ENCODE assay signal across 16 cellular contexts in the genomic region with DNA sequence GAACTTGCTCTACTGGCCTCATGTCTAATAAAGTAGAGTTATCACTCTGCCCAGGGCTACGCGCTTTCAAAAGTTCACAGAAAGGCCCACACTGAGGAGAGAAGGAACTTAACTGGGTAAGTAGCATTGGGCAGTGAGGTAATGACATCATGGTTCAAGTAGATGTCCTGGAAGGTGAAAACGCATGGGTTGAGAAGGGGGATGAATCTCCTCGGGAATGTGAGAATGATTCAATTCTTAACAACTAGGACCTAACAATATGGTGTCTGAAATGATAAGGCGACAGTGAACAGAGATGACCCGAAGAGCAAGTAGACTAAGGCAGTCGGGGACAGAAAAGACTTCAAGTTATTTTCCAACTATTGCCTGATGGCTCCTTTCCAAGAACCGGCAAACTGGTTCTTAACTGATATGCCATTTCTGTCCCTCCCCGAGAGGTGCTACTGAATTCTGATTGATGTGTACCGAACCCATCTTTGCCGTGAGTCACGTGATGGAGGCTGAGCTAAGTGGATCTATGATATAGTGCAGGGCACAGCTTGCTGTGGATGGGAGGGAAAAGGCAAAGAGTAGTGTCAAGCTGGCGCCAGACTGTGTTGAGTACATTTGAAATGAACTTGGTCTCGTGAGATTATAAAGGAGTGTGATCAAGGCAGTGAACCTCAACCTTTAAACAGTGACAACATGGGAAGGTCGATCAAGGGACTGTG. TPM values are rescaled to one million over a fixed set of nuclear protein-coding genes. Genes with fewer than 3 reads are reported as not detected.
A peak's percentile ranks its signal among the peaks of the same experiment; 100 is the strongest.
DNase-seq lines count a peak whose midpoint lies in the region; ATAC-seq, FAIRE-seq and TF ChIP-seq lines count a peak whose summit lies in the region.
"Had no signal": no experiment of that assay in that cellular context is flagged by ENCODE, and none has a peak within 500 bp of the region (broad histone marks: within the 10 kb centered on the region; RNA-seq: fewer than 3 reads in every experiment).

No MANE protein-coding gene starts in this region.

- H3K23ac ChIP-seq in H1 (ENCODE audit: insufficient read length), result no peak overlapping the region

- H3K4me1 ChIP-seq in H1 (replicated peaks in 1 of 4; ENCODE audit: control insufficient read depth in 3 of 4, insufficient read depth in 4 of 4, low read length in 3 of 4) (peaks cover 0 to 18% (median 3%) of the 10 kb centered on the region in 4 experiments; a peak in 6 of 7 replicates), pancreas (no peaks in the 10 kb centered on the region)
- H3K4me1 ChIP-seq: BLaER1 treated with 17β-estradiol and CSF1 and Interleukin-3, amounts not matched to agents 10 nM and 100 nM had no signal

- no peak for TF ChIP-seq EP300 in H1 (IDR thresholded peaks at IDR 0.05; ENCODE audit: borderline replicate concordance in 1 of 2, low read depth in 2 of 2, low read length in 2 of 2)

- TF ChIP-seq CTCF in H1 (IDR thresholded peaks at IDR 0.05; ENCODE audit: control extremely low read depth in 1 of 3, insufficient read depth in 1 of 3, low read depth in 1 of 3, low read length in 3 of 3), result no peak
- no peak for TF ChIP-seq CTCF in type B pancreatic cell (conservative IDR thresholded peaks at IDR 0.05)
- no peak for TF ChIP-seq CTCF in pancreas (IDR thresholded peaks at IDR 0.05)
- TF ChIP-seq CTCF in WTC11 (IDR thresholded peaks at IDR 0.05), result no peak

- no peak overlapping the region for H2BK12ac ChIP-seq in H1 (ENCODE audit: low read depth, low read length)

- H3K4me2 ChIP-seq in H1 (ENCODE audit: insufficient read depth in 1 of 2, low read depth in 2 of 2, low read length in 2 of 2), result no peak overlapping the region
- H3K4me2 ChIP-seq: BLaER1 treated with 17β-estradiol and CSF1 and Interleukin-3, amounts not matched to agents 10 nM and 100 nM had no signal

- H3K9me3 ChIP-seq in H1 (ENCODE audit: insufficient read depth in 2 of 2, low read depth in 1 of 2, low read length in 1 of 2), result no peaks in the 10 kb centered on the region
- no peaks in the 10 kb centered on the region for H3K9me3 ChIP-seq in pancreas
- H3K9me3 ChIP-seq: BLaER1 treated with 17β-estradiol and CSF1 and Interleukin-3, amounts not matched to agents 10 nM and 100 nM had no signal

- no peak overlapping the region for H2BK15ac ChIP-seq in H1 (ENCODE audit: low read length)

- ATAC-seq in pancreas, result no peak
- no peak for ATAC-seq in WTC11
- no peak for ATAC-seq in GM18519 (IDR thresholded peaks at IDR 0.05; ENCODE audit: low FRiP score, unreplicated experiment)

- no peak overlapping the region for H2BK5ac ChIP-seq in H1 (ENCODE audit: low read depth, low read length)

- H3K9me3 Mint-ChIP-seq in type B pancreatic cell (no peaks in the 10 kb centered on the region), WTC11 (no peaks in the 10 kb centered on the region)
- H3K9me3 Mint-ChIP-seq: CD4-positive, CD25-positive, alpha-beta regulatory T cell had no signal

- H4K20me1 ChIP-seq in H1 (replicated peaks in 1 of 2; ENCODE audit: control insufficient read depth in 1 of 2, insufficient read depth in 2 of 2, low read length in 2 of 2), result no peaks in the 10 kb centered on the region
- H4K20me1 ChIP-seq: BLaER1 treated with 17β-estradiol and CSF1 and Interleukin-3, amounts not matched to agents 10 nM and 100 nM had no signal

- no peak overlapping the region for H2AK5ac ChIP-seq in H1 (ENCODE audit: low read depth, low read length)

- H3K18ac ChIP-seq in H1 (ENCODE audit: extremely low read depth, low read length), result no peak overlapping the region

- no peak overlapping the region for H3K14ac ChIP-seq in H1 (ENCODE audit: insufficient read length)

- H3K4ac ChIP-seq in H1 (replicated peaks; ENCODE audit: insufficient read length, low read depth, low read length), result no peak overlapping the region

- H3K56ac ChIP-seq in H1 (replicated peaks; ENCODE audit: insufficient read length, low read depth, low read length), result no peak overlapping the region

- H3K4me3 Mint-ChIP-seq in type B pancreatic cell (no peak overlapping the region), WTC11 (no peak overlapping the region)
- H3K4me3 Mint-ChIP-seq: CD4-positive, CD25-positive, alpha-beta regulatory T cell had no signal

- 92% methylated on average over 15 of the region's 15 CpGs; no CpG with 5 or more reads in 1 of the 2 experiments for whole genome bisulfite sequencing in H1 (ENCODE audit: extremely low coverage in 1 of 2, insufficient coverage in 1 of 2, insufficient read length in 1 of 2, insufficient replicate concordance in 2 of 2, low coverage in 1 of 2, low lambda C conversion rate in 2 of 2, missing lambda C conversion rate in 1 of 2), 2 experiments
- whole genome bisulfite sequencing in pancreas, 2 donors, result 71 to 75% methylated on average over 15 of the region's 15 CpGs

- no peak for TF ChIP-seq RAD21 in H1 (IDR thresholded peaks at IDR 0.05 in 1 of 2, conservative IDR thresholded peaks at IDR 0.05 in 1 of 2; ENCODE audit: low read depth in 2 of 2, low read length in 2 of 2)

- H3K27ac ChIP-seq in H1 (ENCODE audit: low read depth, low read length) (no peak overlapping the region), pancreas (no peak overlapping the region)
- H3K27ac ChIP-seq: BLaER1 treated with 17β-estradiol and CSF1 and Interleukin-3, amounts not matched to agents 10 nM and 100 nM had no signal

- H3K27ac Mint-ChIP-seq in type B pancreatic cell, result no peak overlapping the region
- H3K27ac Mint-ChIP-seq in WTC11, result no peak overlapping the region
- H3K27ac Mint-ChIP-seq: CD4-positive, CD25-positive, alpha-beta regulatory T cell had no signal

- no peak overlapping the region for H3K4me3 ChIP-seq in H1 (ENCODE audit: extremely low read depth in 1 of 4, insufficient read depth in 2 of 4, low read depth in 3 of 4, low read length in 4 of 4)
- no peak overlapping the region for H3K4me3 ChIP-seq in pancreas
- H3K4me3 ChIP-seq: BLaER1 treated with 17β-estradiol and CSF1 and Interleukin-3, amounts not matched to agents 10 nM and 100 nM had no signal

- no peak for TF ChIP-seq POLR2A in H1 (IDR thresholded peaks at IDR 0.05; ENCODE audit: control extremely low read depth in 1 of 2, low read depth in 2 of 2, low read length in 2 of 2)

- CTCF ChIA-PET in H1 (lab: Charles Lee; ENCODE audit: partially characterized antibody), result interaction anchor here (0.7 to 1.2 kb wide), 3 partner anchors 11 to 201 kb away, joined by 3 read pairs; no protein-coding TSS in a partner anchor
- CTCF ChIA-PET in WTC11 (lab: Charles Lee), result no interaction called here

- DNase-seq in activated CD8-positive, alpha-beta memory T cell treated with anti-CD3 and anti-CD28 coated beads for 24 hours, result peak; percentile 13
- no peak for DNase-seq in activated CD8-positive, alpha-beta memory T cell treated with anti-CD3 and anti-CD28 coated beads, Interleukin-2, amount 50 U/mL, for 48 hours
- no peak for DNase-seq in HTR-8/SVneo (ENCODE audit: insufficient read length, low spot score)
- no peak for DNase-seq in H1 (ENCODE audit: low read depth in 1 of 2, low spot score in 2 of 2)
- peak; percentile 34 for DNase-seq in type B pancreatic cell (ENCODE audit: extremely low spot score, unreplicated experiment)
- DNase-seq in pancreas, result no peak
- DNase-seq in WTC11 (ENCODE audit: low spot score), result no peak
- DNase-seq: 8988T; AML-193; CD4-positive, CD25-positive, alpha-beta regulatory T cell; DMS53; GF-D8; GOT3; HCEC 1CT had no signal

- no peaks in the 10 kb centered on the region for H3K36me3 ChIP-seq in H1 (ENCODE audit: control insufficient read depth in 2 of 4, insufficient read depth in 4 of 4, low read length in 3 of 4)
- H3K36me3 ChIP-seq in pancreas, result no peaks in the 10 kb centered on the region
- H3K36me3 ChIP-seq: BLaER1 treated with 17β-estradiol and CSF1 and Interleukin-3, amounts not matched to agents 10 nM and 100 nM had no signal

- POLR2A ChIA-PET in H1 (lab: Charles Lee; ENCODE audit: partially characterized antibody), result no interaction called here
- POLR2A ChIA-PET in WTC11 (lab: Charles Lee), result no interaction called here

- no peaks in the 10 kb centered on the region for H3K79me1 ChIP-seq in H1 (ENCODE audit: low read depth, low read length)

- peak; percentile 86 for FAIRE-seq in HTR-8/SVneo (lab: Jason Lieb, UNC)
- FAIRE-seq in H1 (lab: Jason Lieb, UNC), result no peak
- FAIRE-seq in pancreas (lab: Jason Lieb, UNC), result no peak

- H4K5ac ChIP-seq in H1 (ENCODE audit: insufficient read length, low read depth, low read length), result no peak overlapping the region

- no peaks in the 10 kb centered on the region for H3K23me2 ChIP-seq in H1 (ENCODE audit: low read depth, low read length)

- H3K4me1 Mint-ChIP-seq in type B pancreatic cell (ENCODE audit: unreplicated experiment) (peaks cover 16% of the 10 kb centered on the region), WTC11 (peaks cover 34% of the 10 kb centered on the region)
- H3K4me1 Mint-ChIP-seq: CD4-positive, CD25-positive, alpha-beta regulatory T cell had no signal

- H3K79me2 ChIP-seq in H1 (ENCODE audit: control insufficient read depth in 1 of 2, insufficient read depth in 2 of 2, low read length in 2 of 2), result no peaks in the 10 kb centered on the region

- H3K36me3 Mint-ChIP-seq in type B pancreatic cell (no peaks in the 10 kb centered on the region), WTC11 (no peaks in the 10 kb centered on the region)
- H3K36me3 Mint-ChIP-seq: CD4-positive, CD25-positive, alpha-beta regulatory T cell had no signal

- no peaks in the 10 kb centered on the region for H3K27me3 ChIP-seq in H1 (replicated peaks in 1 of 4; ENCODE audit: control insufficient read depth in 3 of 4, extremely low read depth in 1 of 4, insufficient read depth in 3 of 4, low read length in 3 of 4)
- no peaks in the 10 kb centered on the region for H3K27me3 ChIP-seq in pancreas
- H3K27me3 ChIP-seq: BLaER1 treated with 17β-estradiol and CSF1 and Interleukin-3, amounts not matched to agents 10 nM and 100 nM had no signal

- H4K8ac ChIP-seq in H1 (ENCODE audit: extremely low read depth, insufficient read depth, low read length), result no peak overlapping the region

- no peak overlapping the region for H2BK120ac ChIP-seq in H1 (replicated peaks; ENCODE audit: low read depth, low read length)

- H2BK20ac ChIP-seq in H1 (ENCODE audit: low read length), result no peak overlapping the region

- H4K91ac ChIP-seq in H1 (replicated peaks; ENCODE audit: insufficient read length, low read length), result no peak overlapping the region

- H3K27me3 Mint-ChIP-seq in type B pancreatic cell (peaks cover 27% of the 10 kb centered on the region), WTC11 (ENCODE audit: low read depth) (peaks cover 3% of the 10 kb centered on the region; the same call in 1 of the 2 replicates)

- no peak overlapping the region for H3K9ac ChIP-seq in H1 (replicated peaks in 1 of 4; ENCODE audit: extremely low read depth in 1 of 4, low read depth in 3 of 4, low read length in 3 of 4)
- H3K9ac ChIP-seq: BLaER1 treated with 17β-estradiol and CSF1 and Interleukin-3, amounts not matched to agents 10 nM and 100 nM had no signal

- H2AFZ ChIP-seq in H1 (ENCODE audit: low read length), result peak overlapping the region; percentile 38; the same call in 1 of the 2 replicates

- intact Hi-C loops in pancreas (cut with DNase I), result no loop called here

RNA-seq across cellular contexts. Expression of a gene that starts 44.1 kb away (rescaled TPM):
- 0.48 and 1.1 TPM in 2 replicates for total RNA-seq in H1 (2021; fragmentation: NEBNext Ultra II Directional; extraction: Animal tissue kit (Norgen Biotek cat#: 25700))
- 0.73 and 1.3 TPM in 2 replicates for polyA plus RNA-seq in H1 (2011; rRNA removed)
- polyA plus RNA-seq in H1 (2011; cell fraction: cytosol; rRNA removed), result 0.31 TPM
- polyA plus RNA-seq in H1 (2011; cell fraction: nucleus; rRNA removed), result 0.78 TPM
- polyA plus RNA-seq in H1 (2012, experiment 1 of 2), result 0.59 to 1.1 TPM (median 0.63 TPM) in 4 replicates
- 0.81 TPM for polyA plus RNA-seq in H1 (2012, experiment 2 of 2)
- polyA plus RNA-seq in H1 (2013, experiment 1 of 2), result 0.41 TPM
- 0.53 TPM for polyA plus RNA-seq in H1 (2013, experiment 2 of 2)
- 0.32 TPM in 2 replicates for polyA minus RNA-seq in H1 (2011; rRNA and poly(A)+ RNA removed)
- polyA minus RNA-seq in H1 (2011; cell fraction: cytosol; rRNA and poly(A)+ RNA removed), result not detected
- 0.80 TPM for polyA minus RNA-seq in H1 (2011; cell fraction: nucleus; rRNA and poly(A)+ RNA removed)
- total RNA-seq in type B pancreatic cell (ENCODE audit: low replicate concordance), result not detected in 2 replicates
- under 1 TPM in 3 of 6 donors, not detected in 3; 0.20 to 0.41 (median 0.23) TPM for total RNA-seq in pancreas
- under 1 TPM; 0.42 to 0.77 TPM for polyA plus RNA-seq in pancreas
- 0.48 to 1.0 TPM (median 0.73 TPM) in 3 replicates for total RNA-seq in WTC11 (2021)
- total RNA-seq: CD4-positive, CD25-positive, alpha-beta regulatory T cell had no signal

Comparison
In these comparisons a context has a peak if more than half of its experiments do, and no peak if none do; other contexts are left out.
1. DNase-seq: peak in activated CD8-positive, alpha-beta memory T cell treated with anti-CD3 and anti-CD28 coated beads for 24 hours (single experiment) and type B pancreatic cell (single experiment); none in activated CD8-positive, alpha-beta memory T cell treated with anti-CD3 and anti-CD28 coated beads, Interleukin-2, amount 50 U/mL, for 48 hours (single experiment), HTR-8/SVneo (single experiment), H1 (0 of 2), pancreas (0 of 6) and WTC11 (single experiment).